Comparison of ENCODE assay signal across 8 cellular contexts in the genomic region with DNA sequence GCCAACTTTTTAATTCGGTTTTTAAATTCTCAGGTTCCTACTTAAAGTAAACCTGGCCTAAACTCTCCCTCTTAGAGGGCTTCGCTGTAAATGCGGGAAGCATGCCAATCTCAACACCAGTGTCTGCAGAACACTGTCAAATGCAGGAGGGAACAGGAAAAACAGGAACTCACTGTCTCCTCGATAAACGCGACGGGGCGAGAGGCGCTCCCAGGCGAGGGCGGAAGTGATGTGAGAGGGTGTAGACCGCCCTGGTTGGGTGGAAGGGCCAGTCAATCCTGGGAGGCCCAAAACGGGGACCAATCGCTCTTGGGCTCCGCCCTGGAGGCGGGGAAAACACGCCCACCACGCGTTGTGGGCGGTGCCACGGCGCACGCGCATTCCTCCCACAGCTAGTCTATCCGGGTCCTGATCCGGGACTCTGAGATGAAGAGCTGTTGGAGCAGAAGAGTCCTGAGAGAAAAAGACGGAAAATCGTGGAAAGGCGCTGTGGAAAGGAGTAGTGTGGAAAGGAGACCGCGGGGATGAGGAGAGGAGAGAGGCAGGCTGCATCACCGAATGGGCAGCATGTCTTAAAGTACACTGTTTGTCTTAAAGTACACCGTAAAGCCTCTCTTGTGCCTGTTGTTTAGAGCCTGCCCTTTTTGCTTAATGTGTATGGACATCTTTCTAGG. TPM values are rescaled to one million over a fixed set of nuclear protein-coding genes. Genes with fewer than 3 reads are reported as not detected.
A peak's percentile ranks its signal among the peaks of the same experiment; 100 is the strongest.
DNase-seq lines count a peak whose midpoint lies in the region; ATAC-seq and TF ChIP-seq lines count a peak whose summit lies in the region.

No MANE protein-coding gene starts in this region.

- peak overlapping the region; percentile 96 for H3K9ac ChIP-seq in IMR-90 (ENCODE audit: low read depth, low read length)

- H2BK120ac ChIP-seq in IMR-90 (ENCODE audit: low read depth, low read length) = peak overlapping the region; percentile 15; the same call in 1 of the 2 replicates

- H2AK9ac ChIP-seq in IMR-90 (replicated peaks; ENCODE audit: low read depth, low read length, poor library complexity) = peak overlapping the region; percentile 93

- H3K56ac ChIP-seq in IMR-90 (ENCODE audit: extremely low read depth, insufficient read depth, low read length) = peak overlapping the region; percentile 76

- no peaks in the 10 kb centered on the region for H3K36me3 ChIP-seq in IMR-90 (ENCODE audit: control insufficient read depth, insufficient read depth, low read length)
- no peaks in the 10 kb centered on the region for H3K36me3 ChIP-seq in OCI-LY7 (ENCODE audit: insufficient read depth, low read length)

- in situ Hi-C loops in IMR-90 (cut with MboI; ENCODE audit: low sequenced_read_pairs) = no loop called here

- H3K79me2 ChIP-seq in OCI-LY7 (ENCODE audit: insufficient read depth, low read depth, low read length) = no peaks in the 10 kb centered on the region

- H3K9me1 ChIP-seq in IMR-90 (ENCODE audit: insufficient read depth, low read length) = no peaks in the 10 kb centered on the region

- H4K91ac ChIP-seq in IMR-90 (ENCODE audit: insufficient read depth, low read depth, low read length) = peak overlapping the region; percentile 86

- peaks cover 0 to 3% of the 10 kb centered on the region in 2 experiments; a peak in 1 of 4 replicates for H3K79me1 ChIP-seq in IMR-90 (ENCODE audit: low read depth in 1 of 2, low read length in 2 of 2)

- peak overlapping the region; percentile 97 for H4K5ac ChIP-seq in IMR-90 (ENCODE audit: low read depth, low read length)

- TF ChIP-seq CTCF in IMR-90 (conservative IDR thresholded peaks at IDR 0.05; ENCODE audit: low read depth, low read length) = no peak
- no peak for TF ChIP-seq CTCF in OCI-LY7 (conservative IDR thresholded peaks at IDR 0.05; ENCODE audit: low read length)
- no peak for TF ChIP-seq CTCF in epithelial cell of esophagus (IDR thresholded peaks at IDR 0.05; ENCODE audit: insufficient read depth, low read depth, low read length, missing control alignments)

- no peak for TF ChIP-seq RAD21 in IMR-90 (IDR thresholded peaks at IDR 0.05; ENCODE audit: low read length)

- ATAC-seq in GM21529 (IDR thresholded peaks at IDR 0.05; ENCODE audit: unreplicated experiment) (peak; percentile 100), IMR-90 (ENCODE audit: low read depth) (peak; percentile 100)

- peak overlapping the region; percentile 93 for H3K4ac ChIP-seq in IMR-90 (ENCODE audit: low read depth, low read length)

- no peaks in the 10 kb centered on the region for H4K20me1 ChIP-seq in IMR-90 (ENCODE audit: insufficient read depth, low read length)
- no peaks in the 10 kb centered on the region for H4K20me1 ChIP-seq in OCI-LY7 (ENCODE audit: insufficient read depth, low read length)

- DNase-seq in DMS114 treated with DMSO at 0.1 percent for 48 hours (lab: John Stamatoyannopoulos, UW; ENCODE audit: unreplicated experiment) = peak; percentile 95
- DNase-seq in IMR-90 = peak; percentile 95
- peak; percentile 97 for DNase-seq in OCI-LY7 (ENCODE audit: low spot score)
- peak; percentile 96 for DNase-seq in activated T-cell treated with anti-CD3 and anti-CD28 coated beads for 4 hours
- DNase-seq in epithelial cell of esophagus (ENCODE audit: low read depth) = peak; percentile 99
- peak; percentile 98 for DNase-seq in middle frontal gyrus (ENCODE audit: extremely low spot score, low spot score)
- DNase-seq in stimulated activated CD8-positive, alpha-beta memory T cell treated with anti-CD3 and anti-CD28 coated beads, Interleukin-2, amount 100 ng/mL, for 1 hour (ENCODE audit: low read depth in 2 of 2) = peak; percentile 95 to 97

- CTCF ChIA-PET in IMR-90 (lab: Yijun Ruan, JAX) = no interaction called here
- CTCF ChIA-PET in OCI-LY7 (lab: Charles Lee; ENCODE audit: unreplicated experiment) = interaction anchor here (1.1 kb wide), 1 partner anchor 116 kb away, joined by 3 read pairs; no protein-coding TSS in a partner anchor

- H3K9me3 ChIP-seq in IMR-90 (ENCODE audit: control insufficient read depth, insufficient read depth, low read length) (no peaks in the 10 kb centered on the region), OCI-LY7 (ENCODE audit: low read length) (no peaks in the 10 kb centered on the region)

- H4K8ac ChIP-seq in IMR-90 (ENCODE audit: low read depth in 2 of 2, low read length in 2 of 2) = peak overlapping the region; percentile 91 to 99

- peak; percentile 78 for TF ChIP-seq POLR2A in IMR-90 (IDR thresholded peaks at IDR 0.05; ENCODE audit: low read depth, low read length)

- no peak overlapping the region for H2BK20ac ChIP-seq in IMR-90 (ENCODE audit: low read depth, low read length)

- 0 out of 2 replicates have a peak overlapping the region, but pooled peaks have one; percentile 51 for H2AK5ac ChIP-seq in IMR-90 (ENCODE audit: low read depth, low read length)

- peak overlapping the region; percentile 82 for H2BK5ac ChIP-seq in IMR-90 (ENCODE audit: low read depth, low read length, poor library complexity, severe bottlenecking)

- peak overlapping the region; percentile 87 for H3K4me2 ChIP-seq in IMR-90 (ENCODE audit: low read depth, low read length)
- H3K4me2 ChIP-seq in OCI-LY7 (ENCODE audit: low read length) = peak overlapping the region; percentile 81

- dilution Hi-C loops in IMR-90 (cut with HindIII; ENCODE audit: low sequenced_read_pairs, unreplicated experiment) = no loop called here

- no peaks in the 10 kb centered on the region for H3K9me2 ChIP-seq in OCI-LY7 (ENCODE audit: insufficient read depth, low read length)

- H2BK15ac ChIP-seq in IMR-90 (ENCODE audit: low read depth, low read length) = no peak overlapping the region; the same call in 2 of the 3 replicates

- H3K23ac ChIP-seq in IMR-90 (ENCODE audit: low read depth, low read length) = peak overlapping the region; percentile 91; the same call in 1 of the 2 replicates

- intact Hi-C loops in IMR-90 (cut with micrococcal nuclease) (no loop called here), OCI-LY7 (cut with micrococcal nuclease; ENCODE audit: unreplicated experiment) (loop anchor here (2.0 kb wide), 2 partner anchors 78 to 124 kb away; a partner anchor contains a TSS)

- peak overlapping the region; percentile 82 for H3K18ac ChIP-seq in IMR-90 (ENCODE audit: low read depth, low read length)

- H3K14ac ChIP-seq in IMR-90 (replicated peaks; ENCODE audit: low read depth, low read length) = peak overlapping the region; percentile 98

- 0% methylated on average over 12 of the region's 33 CpGs; no CpG with 5 or more reads in 1 of the 2 experiments for WGBS in IMR-90 (ENCODE audit: extremely low coverage in 2 of 2, insufficient read length in 1 of 2), 2 experiments

- H2AFZ ChIP-seq in IMR-90 (replicated peaks; ENCODE audit: low read length, poor library complexity) (peak overlapping the region; percentile 99), OCI-LY7 (ENCODE audit: low read length) (peak overlapping the region; percentile 93)

- BruUV-seq in IMR-90 (replicated peaks; lab: Mats Ljungman, UMichigan) (no TSS peak), OCI-LY7 (replicated peaks; lab: Mats Ljungman, UMichigan) (no TSS peak)

- H3K4me3 ChIP-seq in IMR-90 (ENCODE audit: insufficient read depth, low read depth, low read length) = peak overlapping the region; percentile 63
- peak overlapping the region; percentile 78 for H3K4me3 ChIP-seq in OCI-LY7 (ENCODE audit: low read depth, low read length, poor library complexity, severe bottlenecking)
- peak overlapping the region; percentile 80 for H3K4me3 ChIP-seq in epithelial cell of esophagus (ENCODE audit: low read length)

- peak overlapping the region; percentile 79 for H3K27ac ChIP-seq in IMR-90 (ENCODE audit: insufficient read depth, low read length)
- peak overlapping the region; percentile 18 for H3K27ac ChIP-seq in OCI-LY7 (ENCODE audit: low read depth, low read length, poor library complexity, severe bottlenecking)

- no peaks in the 10 kb centered on the region for H3K27me3 ChIP-seq in IMR-90 (ENCODE audit: control insufficient read depth, insufficient read depth, low read length)

- POLR2A ChIA-PET in IMR-90 (lab: Charles Lee; ENCODE audit: unreplicated experiment) (no interaction called here), OCI-LY7 (lab: Charles Lee) (interaction anchor here (0.5 to 2.2 kb wide), 8 partner anchors 9 to 123 kb away, joined by 3 to 6 read pairs (median 4); a partner anchor contains a TSS)

- H3K4me1 ChIP-seq in IMR-90 (ENCODE audit: control insufficient read depth, insufficient read depth, low read length) = no peaks in the 10 kb centered on the region
- peaks cover 13% of the 10 kb centered on the region for H3K4me1 ChIP-seq in OCI-LY7 (ENCODE audit: insufficient read depth, low read length, poor library complexity, severe bottlenecking)

TF ChIP-seq in IMR-90, 13 proteins besides CTCF, POLR2A, EP300 and RAD21:
- TF ChIP-seq ELK1 (IDR thresholded peaks at IDR 0.05; ENCODE audit: borderline replicate concordance, low read depth, low read length) = no peak
- 0 out of 2 replicates have a peak, but pooled peaks have one; percentile 13 for TF ChIP-seq MAZ (IDR thresholded peaks at IDR 0.05; ENCODE audit: borderline replicate concordance, low read depth, low read length)

RNA-seq across cellular contexts. Expression of gene SLC28A2, which starts 27.1 kb away (rescaled TPM):
- total RNA-seq in IMR-90 (2012; rRNA removed) = not detected in 2 replicates
- not detected in 2 replicates for polyA plus RNA-seq in IMR-90 (2012; rRNA removed)
- not detected in 2 replicates for polyA plus RNA-seq in IMR-90 (2012; cell fraction: cytosol; rRNA removed)
- polyA plus RNA-seq in IMR-90 (2012; cell fraction: nucleus; rRNA removed; ENCODE audit: low replicate concordance) = not detected in 2 replicates
- not detected in 2 replicates for total RNA-seq in OCI-LY7 (2014; rRNA removed; shearing (Covaris generic))
- not detected in 2 replicates for total RNA-seq in OCI-LY7 (2022)

Comparison
In these comparisons a context has a peak if more than half of its experiments do, and no peak if none do; other contexts are left out.
1. Peak in every context shown above with its lines: DNase-seq, ATAC-seq, H3K4me3 ChIP-seq and H3K27ac ChIP-seq.